ENCODE assay signal across 10 cellular contexts in genomic region chr3:18237251-18238005, GRCh38.
A peak's percentile ranks its signal among the peaks of the same experiment; 100 is the strongest.
DNase-seq lines count a peak whose midpoint lies in the region; ATAC-seq, FAIRE-seq and TF ChIP-seq lines count a peak whose summit lies in the region.
"Had no signal": no experiment of that assay in that cellular context is flagged by ENCODE, and none has a peak within 500 bp of the region (broad histone marks: within the 10 kb centered on the region; RNA-seq: fewer than 3 reads in every experiment).

No MANE protein-coding gene starts in this region.

- ATAC-seq in HG03039 (IDR thresholded peaks at IDR 0.05; ENCODE audit: unreplicated experiment): peak; percentile 82
- peak; percentile 84 for ATAC-seq in stimulated activated memory B cell treated with anti-CD40 and anti-IgM and Interleukin-4, amounts not matched to agents 10 μg/mL and 1 μg/mL and 100 μg/mL, for 72 hours

- H2AFZ ChIP-seq in PC-9: peak overlapping the region; percentile 34

- peaks cover 9% of the 10 kb centered on the region; the same call in 1 of the 2 replicates for H3F3A ChIP-seq in PC-9 (ENCODE audit: insufficient read depth, low read depth)

- H3K27ac ChIP-seq in breast epithelium: no peak overlapping the region
- peak overlapping the region; percentile 10; the same call in 1 of the 2 replicates for H3K27ac ChIP-seq in PC-9
- no peak overlapping the region for H3K27ac ChIP-seq in kidney (ENCODE audit: low read depth in 2 of 2, low read length in 2 of 2)
- H3K27ac ChIP-seq: VCaP had no signal

- DNase-seq in MCF 10A (ENCODE audit: unreplicated experiment): peak; percentile 59
- no peak for DNase-seq in breast epithelium (ENCODE audit: low spot score in 2 of 2)
- DNase-seq in PC-9: no peak
- DNase-seq in activated gamma-delta T cell (lab: John Stamatoyannopoulos, UW): no peak
- DNase-seq in middle frontal gyrus (ENCODE audit: extremely low spot score, low spot score): no peak
- DNase-seq in kidney: no peak

- H3K9me3 ChIP-seq in breast epithelium: no peaks in the 10 kb centered on the region
- H3K9me3 ChIP-seq in PC-9 (ENCODE audit: insufficient read depth, low read depth): peaks cover 7% of the 10 kb centered on the region; the same call in 1 of the 2 replicates
- H3K9me3 ChIP-seq in kidney (ENCODE audit: control insufficient read depth in 1 of 2, low read length in 2 of 2): no peaks in the 10 kb centered on the region

- no peaks in the 10 kb centered on the region for H3K27me3 ChIP-seq in breast epithelium
- H3K27me3 ChIP-seq in PC-9 (ENCODE audit: insufficient read depth, low read depth): no peaks in the 10 kb centered on the region

- H3K27ac Mint-ChIP-seq in MCF 10A (ENCODE audit: low read depth, unreplicated experiment): peak overlapping the region; percentile 36
- H3K27ac Mint-ChIP-seq in stimulated activated memory B cell treated with anti-CD40 and anti-IgM and Interleukin-4, amounts not matched to agents 10 μg/mL and 1 μg/mL and 100 μg/mL, for 72 hours: no peak overlapping the region

- no peak for FAIRE-seq in kidney (lab: Jason Lieb, UNC)

- H3K36me3 Mint-ChIP-seq in MCF 10A (ENCODE audit: insufficient read depth, unreplicated experiment): no peaks in the 10 kb centered on the region
- H3K36me3 Mint-ChIP-seq in stimulated activated memory B cell treated with anti-CD40 and anti-IgM and Interleukin-4, amounts not matched to agents 10 μg/mL and 1 μg/mL and 100 μg/mL, for 72 hours: no peaks in the 10 kb centered on the region

- peaks cover 6% of the 10 kb centered on the region for H3K4me1 Mint-ChIP-seq in MCF 10A (ENCODE audit: insufficient read depth, unreplicated experiment)
- no peaks in the 10 kb centered on the region for H3K4me1 Mint-ChIP-seq in stimulated activated memory B cell treated with anti-CD40 and anti-IgM and Interleukin-4, amounts not matched to agents 10 μg/mL and 1 μg/mL and 100 μg/mL, for 72 hours

- H3K9me2 ChIP-seq in PC-9 (ENCODE audit: insufficient read depth): no peaks in the 10 kb centered on the region

- no peak overlapping the region for H3K4me3 Mint-ChIP-seq in MCF 10A (ENCODE audit: unreplicated experiment)
- no peak overlapping the region for H3K4me3 Mint-ChIP-seq in stimulated activated memory B cell treated with anti-CD40 and anti-IgM and Interleukin-4, amounts not matched to agents 10 μg/mL and 1 μg/mL and 100 μg/mL, for 72 hours

- no peak for TF ChIP-seq POLR2A in breast epithelium (IDR thresholded peaks at IDR 0.05)

- no peak overlapping the region for H3K9ac ChIP-seq in kidney (ENCODE audit: low read length in 2 of 2)

- H3K4me2 ChIP-seq in PC-9: peak overlapping the region; percentile 26

- TF ChIP-seq CTCF in MCF 10A (IDR thresholded peaks at IDR 0.05; ENCODE audit: unreplicated experiment) (no peak), breast epithelium (IDR thresholded peaks at IDR 0.05) (no peak), PC-9 (conservative IDR thresholded peaks at IDR 0.05) (no peak), kidney (IDR thresholded peaks at IDR 0.05; ENCODE audit: borderline replicate concordance, extremely low read depth, insufficient read depth) (no peak)

- CTCF ChIA-PET in MCF 10A (lab: Yijun Ruan, JAX): interaction anchor here (0.6 to 1.0 kb wide), 2 partner anchors 240 to 359 kb away, joined by 3 read pairs; no protein-coding TSS in a partner anchor
- CTCF ChIA-PET in PC-9 (lab: Charles Lee): no interaction called here

- H3K4me3 ChIP-seq in breast epithelium (no peak overlapping the region), PC-9 (no peak overlapping the region), kidney (ENCODE audit: low read length in 2 of 2) (no peak overlapping the region)
- H3K4me3 ChIP-seq: lung had no signal

- no peaks in the 10 kb centered on the region for H3K36me3 ChIP-seq in breast epithelium
- no peaks in the 10 kb centered on the region for H3K36me3 ChIP-seq in PC-9 (ENCODE audit: low read depth)
- H3K36me3 ChIP-seq in kidney (ENCODE audit: control insufficient read depth in 1 of 2, insufficient read depth in 2 of 2, low read length in 2 of 2): no peaks in the 10 kb centered on the region

- no peaks in the 10 kb centered on the region for H4K20me1 ChIP-seq in PC-9 (ENCODE audit: insufficient read depth)

- POLR2A ChIA-PET in MCF 10A (lab: Yijun Ruan, JAX) (no interaction called here), PC-9 (lab: Charles Lee; ENCODE audit: unreplicated experiment) (no interaction called here)

- no peaks in the 10 kb centered on the region for H3K9me3 Mint-ChIP-seq in MCF 10A (ENCODE audit: unreplicated experiment)
- no peaks in the 10 kb centered on the region for H3K9me3 Mint-ChIP-seq in stimulated activated memory B cell treated with anti-CD40 and anti-IgM and Interleukin-4, amounts not matched to agents 10 μg/mL and 1 μg/mL and 100 μg/mL, for 72 hours

- no peaks in the 10 kb centered on the region for H3K27me3 Mint-ChIP-seq in MCF 10A (ENCODE audit: insufficient read depth, unreplicated experiment)
- H3K27me3 Mint-ChIP-seq in stimulated activated memory B cell treated with anti-CD40 and anti-IgM and Interleukin-4, amounts not matched to agents 10 μg/mL and 1 μg/mL and 100 μg/mL, for 72 hours: peaks cover 19% of the 10 kb centered on the region

- BruUV-seq in MCF 10A (replicated peaks; lab: Mats Ljungman, UMichigan) (no TSS peak), PC-9 (replicated peaks; lab: Mats Ljungman, UMichigan) (no TSS peak)

- H3K4me1 ChIP-seq in breast epithelium: no peaks in the 10 kb centered on the region
- H3K4me1 ChIP-seq in PC-9 (replicated peaks; ENCODE audit: insufficient read depth): peaks cover 28% of the 10 kb centered on the region
- no peaks in the 10 kb centered on the region for H3K4me1 ChIP-seq in kidney (ENCODE audit: control insufficient read depth in 1 of 2, insufficient read depth in 1 of 2, low read depth in 1 of 2, low read length in 2 of 2)

- H3K79me2 ChIP-seq in PC-9 (ENCODE audit: low read depth): no peaks in the 10 kb centered on the region

- intact Hi-C loops in MCF 10A (cut with micrococcal nuclease) (no loop called here), breast epithelium (cut with DNase I; ENCODE audit: low total_unique reads) (no loop called here), PC-9 (cut with micrococcal nuclease; ENCODE audit: unreplicated experiment) (no loop called here), kidney (cut with DNase I) (no loop called here)
